8 cellular contexts compared by ENCODE assay signal in the genomic region with DNA sequence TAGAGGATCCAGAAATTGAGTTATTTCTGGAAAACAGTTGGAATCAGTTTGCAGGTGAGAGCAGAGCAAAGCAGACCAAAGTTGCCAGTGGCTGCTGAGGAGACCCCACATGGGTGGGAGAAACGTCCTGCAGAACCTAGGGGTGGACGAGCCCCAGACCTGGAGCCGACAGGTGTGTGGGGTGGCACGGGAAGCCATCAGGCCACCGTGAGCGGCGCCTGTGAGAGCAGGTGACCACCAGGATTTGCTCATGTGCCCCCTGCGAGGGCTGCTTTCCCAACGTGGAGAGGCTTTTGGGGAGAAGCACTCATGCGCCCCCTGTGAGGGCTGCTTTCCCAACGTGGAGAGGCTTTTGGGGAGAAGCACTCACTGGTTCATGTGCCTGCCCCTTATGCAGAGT.
"Had no signal": no experiment of that assay in that cellular context is flagged by ENCODE, and none has a peak within 500 bp of the region (broad histone marks: within the 10 kb centered on the region; RNA-seq: fewer than 3 reads in every experiment).

No MANE protein-coding gene starts in this region.

- H2AFZ ChIP-seq: GM23248, GM23338 had no signal

- H3K4me3 ChIP-seq: GM23248, GM23338, HAP-1 had no signal

- H3K36me3 ChIP-seq: HAP-1 had no signal

- DNase-seq: GM23248, GOT3, H7, H9, HCEC 1CT, HFFc6 had no signal

- H3K27ac Mint-ChIP-seq: H9, HFFc6 had no signal

- H3K9me3 ChIP-seq: HAP-1 had no signal

- H3K27ac ChIP-seq: GM23248 had no signal

- H3K9me3 Mint-ChIP-seq: GM23338, H9, HFFc6 had no signal

- H3K4me2 ChIP-seq: GM23338 had no signal

- H3K4me3 Mint-ChIP-seq: GM23338, H9, HFFc6 had no signal

- H3K9ac ChIP-seq: GM23248 had no signal
